Comparison of ENCODE assay signal across 13 cellular contexts in genomic region chr2:59899692-59900091, GRCh38.
DNase-seq lines count a peak whose midpoint lies in the region; ATAC-seq and TF ChIP-seq lines count a peak whose summit lies in the region.
"Had no signal": no experiment of that assay in that cellular context is flagged by ENCODE, and none has a peak within 500 bp of the region (broad histone marks: within the 10 kb centered on the region; RNA-seq: fewer than 3 reads in every experiment).

No MANE protein-coding gene starts in this region.

- no peak overlapping the region for H3K4me3 Mint-ChIP-seq in glutamatergic neuron (ENCODE audit: unreplicated experiment)
- H3K4me3 Mint-ChIP-seq: CD8-positive, alpha-beta memory T cell had no signal

- intact Hi-C loops in left ventricle myocardium superior (cut with micrococcal nuclease) = no loop called here
- intact Hi-C loops in left cardiac atrium (cut with DNase I) = no loop called here

- no peak overlapping the region for H3K27ac Mint-ChIP-seq in glutamatergic neuron (ENCODE audit: unreplicated experiment)
- H3K27ac Mint-ChIP-seq: CD8-positive, alpha-beta memory T cell had no signal

- H3K27me3 Mint-ChIP-seq in glutamatergic neuron (ENCODE audit: unreplicated experiment) = no peaks in the 10 kb centered on the region
- H3K27me3 Mint-ChIP-seq: CD8-positive, alpha-beta memory T cell had no signal

- H3K36me3 Mint-ChIP-seq in glutamatergic neuron (ENCODE audit: unreplicated experiment) = no peaks in the 10 kb centered on the region
- H3K36me3 Mint-ChIP-seq: CD8-positive, alpha-beta memory T cell had no signal

- DNase-seq in DMS53 (lab: John Stamatoyannopoulos, UW) = peak; percentile 5
- no peak for DNase-seq in DMS53 treated with DMSO at 0.1 percent for 48 hours (lab: John Stamatoyannopoulos, UW; ENCODE audit: unreplicated experiment)
- DNase-seq in left ventricle myocardium superior = no peak
- DNase-seq in left cardiac atrium = no peak
- peak; percentile 63 for DNase-seq in SHP77 treated with DMSO at 0.1 percent for 48 hours (lab: John Stamatoyannopoulos, UW)
- DNase-seq in glutamatergic neuron = no peak
- no peak for DNase-seq in glomerular visceral epithelial cell (ENCODE audit: extremely low spot score)
- DNase-seq: 8988T; AML-193; CD8-positive, alpha-beta memory T cell; DND-41; GF-D8 had no signal

- TF ChIP-seq CTCF in glutamatergic neuron (IDR thresholded peaks at IDR 0.05; ENCODE audit: partially characterized antibody, unreplicated experiment) = no peak

- H3K4me1 Mint-ChIP-seq in glutamatergic neuron (ENCODE audit: low read depth, unreplicated experiment) = no peaks in the 10 kb centered on the region
- H3K4me1 Mint-ChIP-seq: CD8-positive, alpha-beta memory T cell had no signal

- no peaks in the 10 kb centered on the region for H3K9me3 Mint-ChIP-seq in glutamatergic neuron (ENCODE audit: unreplicated experiment)
- H3K9me3 Mint-ChIP-seq: CD8-positive, alpha-beta memory T cell had no signal

- ATAC-seq in left ventricle myocardium superior (peak; percentile 68), left cardiac atrium (no peak), GM19324 (IDR thresholded peaks at IDR 0.05; ENCODE audit: low FRiP score, unreplicated experiment) (no peak)

Comparison
In these comparisons a context has a peak if more than half of its experiments do, and no peak if none do; other contexts are left out.
1. DNase-seq: peak in DMS53 (single experiment) and SHP77 treated with DMSO at 0.1 percent for 48 hours (single experiment); none in DMS53 treated with DMSO at 0.1 percent for 48 hours (single experiment), left ventricle myocardium superior (single experiment), left cardiac atrium (single experiment), glutamatergic neuron (single experiment) and glomerular visceral epithelial cell (single experiment).